ENCODE assay signal across 1 cellular context in genomic region chr16:30659507-30660423, GRCh38.
TF ChIP-seq lines count a peak whose summit lies in the region.

No MANE protein-coding gene starts in this region.

TF ChIP-seq in K562, 482 proteins besides CTCF, POLR2A, EP300 and RAD21 (continued from another document and continues in another):
- TF ChIP-seq, protein P1, sequence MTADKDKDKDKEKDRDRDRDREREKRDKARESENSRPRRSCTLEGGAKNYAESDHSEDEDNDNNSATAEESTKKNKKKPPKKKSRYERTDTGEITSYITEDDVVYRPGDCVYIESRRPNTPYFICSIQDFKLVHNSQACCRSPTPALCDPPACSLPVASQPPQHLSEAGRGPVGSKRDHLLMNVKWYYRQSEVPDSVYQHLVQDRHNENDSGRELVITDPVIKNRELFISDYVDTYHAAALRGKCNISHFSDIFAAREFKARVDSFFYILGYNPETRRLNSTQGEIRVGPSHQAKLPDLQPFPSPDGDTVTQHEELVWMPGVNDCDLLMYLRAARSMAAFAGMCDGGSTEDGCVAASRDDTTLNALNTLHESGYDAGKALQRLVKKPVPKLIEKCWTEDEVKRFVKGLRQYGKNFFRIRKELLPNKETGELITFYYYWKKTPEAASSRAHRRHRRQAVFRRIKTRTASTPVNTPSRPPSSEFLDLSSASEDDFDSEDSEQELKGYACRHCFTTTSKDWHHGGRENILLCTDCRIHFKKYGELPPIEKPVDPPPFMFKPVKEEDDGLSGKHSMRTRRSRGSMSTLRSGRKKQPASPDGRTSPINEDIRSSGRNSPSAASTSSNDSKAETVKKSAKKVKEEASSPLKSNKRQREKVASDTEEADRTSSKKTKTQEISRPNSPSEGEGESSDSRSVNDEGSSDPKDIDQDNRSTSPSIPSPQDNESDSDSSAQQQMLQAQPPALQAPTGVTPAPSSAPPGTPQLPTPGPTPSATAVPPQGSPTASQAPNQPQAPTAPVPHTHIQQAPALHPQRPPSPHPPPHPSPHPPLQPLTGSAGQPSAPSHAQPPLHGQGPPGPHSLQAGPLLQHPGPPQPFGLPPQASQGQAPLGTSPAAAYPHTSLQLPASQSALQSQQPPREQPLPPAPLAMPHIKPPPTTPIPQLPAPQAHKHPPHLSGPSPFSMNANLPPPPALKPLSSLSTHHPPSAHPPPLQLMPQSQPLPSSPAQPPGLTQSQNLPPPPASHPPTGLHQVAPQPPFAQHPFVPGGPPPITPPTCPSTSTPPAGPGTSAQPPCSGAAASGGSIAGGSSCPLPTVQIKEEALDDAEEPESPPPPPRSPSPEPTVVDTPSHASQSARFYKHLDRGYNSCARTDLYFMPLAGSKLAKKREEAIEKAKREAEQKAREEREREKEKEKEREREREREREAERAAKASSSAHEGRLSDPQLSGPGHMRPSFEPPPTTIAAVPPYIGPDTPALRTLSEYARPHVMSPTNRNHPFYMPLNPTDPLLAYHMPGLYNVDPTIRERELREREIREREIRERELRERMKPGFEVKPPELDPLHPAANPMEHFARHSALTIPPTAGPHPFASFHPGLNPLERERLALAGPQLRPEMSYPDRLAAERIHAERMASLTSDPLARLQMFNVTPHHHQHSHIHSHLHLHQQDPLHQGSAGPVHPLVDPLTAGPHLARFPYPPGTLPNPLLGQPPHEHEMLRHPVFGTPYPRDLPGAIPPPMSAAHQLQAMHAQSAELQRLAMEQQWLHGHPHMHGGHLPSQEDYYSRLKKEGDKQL (CRISPR knock-in tag; IDR thresholded peaks at IDR 0.05; ENCODE audit: borderline replicate concordance) = no peak
- TF ChIP-seq ZNF280A (IDR thresholded peaks at IDR 0.05; ENCODE audit: low read depth, partially characterized antibody) (no peak), PYGO2 (tag; IDR thresholded peaks at IDR 0.05) (no peak), SREBF2 (CRISPR knock-in tag; IDR thresholded peaks at IDR 0.05) (no peak), GABPB1 (CRISPR knock-in tag; IDR thresholded peaks at IDR 0.05) (no peak), CBX2 (IDR thresholded peaks at IDR 0.05; ENCODE audit: insufficient read depth, low read length, poor library complexity, severe bottlenecking) (no peak), ZNF586 (CRISPR knock-in tag; conservative IDR thresholded peaks at IDR 0.05) (no peak), L3MBTL2 (IDR thresholded peaks at IDR 0.05) (no peak), HDAC1 (IDR thresholded peaks at IDR 0.05) (0 out of 4 replicates have a peak, but pooled peaks of 1 of the 2 experiments have one; percentile 14), IRF2 (CRISPR knock-in tag; IDR thresholded peaks at IDR 0.05) (no peak), FOXM1 (IDR thresholded peaks at IDR 0.05; ENCODE audit: low read depth) (no peak), FOXM1 (CRISPR knock-in tag; IDR thresholded peaks at IDR 0.05; ENCODE audit: low read depth) (no peak), KDM4B (IDR thresholded peaks at IDR 0.05; ENCODE audit: borderline replicate concordance in 2 of 2, low read depth in 1 of 2) (no peak), NCOR1 (IDR thresholded peaks at IDR 0.05) (no peak), ZNF436 (CRISPR knock-in tag; IDR thresholded peaks at IDR 0.05) (no peak), ETS2 (tag; IDR thresholded peaks at IDR 0.05; ENCODE audit: borderline replicate concordance, poor library complexity, severe bottlenecking) (no peak), FIP1L1 (IDR thresholded peaks at IDR 0.05; ENCODE audit: low read depth, low read length, poor library complexity, severe bottlenecking) (peak; percentile 0), YBX1 (IDR thresholded peaks at IDR 0.05) (no peak), STAT5B (CRISPR knock-in tag; IDR thresholded peaks at IDR 0.05) (no peak), ATF1 (CRISPR knock-in tag; IDR thresholded peaks at IDR 0.05) (no peak), ATF1 (tag; IDR thresholded peaks at IDR 0.05) (no peak), ZNF57 (CRISPR knock-in tag; IDR thresholded peaks at IDR 0.05) (no peak), CREM (IDR thresholded peaks at IDR 0.05; ENCODE audit: low read depth) (no peak), ZNF217 (CRISPR knock-in tag; IDR thresholded peaks at IDR 0.05) (no peak), NONO (IDR thresholded peaks at IDR 0.05; ENCODE audit: low read depth in 2 of 2, low read length in 1 of 2) (peak in 1 of 2 experiments; percentile 5; a peak in 1 of 4 replicates), ZNF740 (CRISPR knock-in tag; IDR thresholded peaks at IDR 0.05) (no peak), ZNF740 (tag; IDR thresholded peaks at IDR 0.05) (peak in 1 of 2 experiments; percentile 29; a peak in 1 of 4 replicates), GTF3C2 (IDR thresholded peaks at IDR 0.05; ENCODE audit: borderline replicate concordance, extremely low read depth, insufficient read length) (no peak), NCOA6 (IDR thresholded peaks at IDR 0.05) (no peak), RFX5 (IDR thresholded peaks at IDR 0.05; ENCODE audit: low read depth, low read length) (no peak), CHAMP1 (IDR thresholded peaks at IDR 0.05) (no peak), HDGF (IDR thresholded peaks at IDR 0.05) (no peak), TCF7L2 (IDR thresholded peaks at IDR 0.05; ENCODE audit: low read depth, low read length) (no peak), ZNF143 (CRISPR knock-in tag; IDR thresholded peaks at IDR 0.05) (no peak), RFX7 (CRISPR knock-in tag; IDR thresholded peaks at IDR 0.05) (no peak), ZNF24 (IDR thresholded peaks at IDR 0.05) (0 out of 2 replicates have a peak, but pooled peaks have one; percentile 3), CBX1 (IDR thresholded peaks at IDR 0.05; ENCODE audit: low read depth) (no peak), MAFF (IDR thresholded peaks at IDR 0.05; ENCODE audit: low read length) (no peak), STAT5A (IDR thresholded peaks at IDR 0.05; ENCODE audit: borderline replicate concordance, low read length) (no peak), ADNP (tag; IDR thresholded peaks at IDR 0.05) (no peak), SIN3A (IDR thresholded peaks at IDR 0.05; ENCODE audit: borderline replicate concordance in 2 of 2, control insufficient read depth in 1 of 2, low read depth in 2 of 2, low read length in 2 of 2) (no peak; a peak in 1 of 4 replicates), SRSF9 (IDR thresholded peaks at IDR 0.05; ENCODE audit: borderline replicate concordance, low read depth, low read length) (no peak), E2F4 (CRISPR knock-in tag; IDR thresholded peaks at IDR 0.05; ENCODE audit: low read depth) (no peak), ZNF175 (CRISPR knock-in tag; IDR thresholded peaks at IDR 0.05; ENCODE audit: low read depth) (no peak), HDAC3 (IDR thresholded peaks at IDR 0.05; ENCODE audit: borderline replicate concordance, partially characterized antibody) (no peak)
- TF ChIP-seq, protein P2, sequence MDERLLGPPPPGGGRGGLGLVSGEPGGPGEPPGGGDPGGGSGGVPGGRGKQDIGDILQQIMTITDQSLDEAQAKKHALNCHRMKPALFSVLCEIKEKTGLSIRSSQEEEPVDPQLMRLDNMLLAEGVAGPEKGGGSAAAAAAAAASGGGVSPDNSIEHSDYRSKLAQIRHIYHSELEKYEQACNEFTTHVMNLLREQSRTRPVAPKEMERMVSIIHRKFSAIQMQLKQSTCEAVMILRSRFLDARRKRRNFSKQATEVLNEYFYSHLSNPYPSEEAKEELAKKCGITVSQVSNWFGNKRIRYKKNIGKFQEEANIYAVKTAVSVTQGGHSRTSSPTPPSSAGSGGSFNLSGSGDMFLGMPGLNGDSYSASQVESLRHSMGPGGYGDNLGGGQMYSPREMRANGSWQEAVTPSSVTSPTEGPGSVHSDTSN (CRISPR knock-in tag; IDR thresholded peaks at IDR 0.05; ENCODE audit: low read depth) = no peak
- TF ChIP-seq, protein P2 (tag; conservative IDR thresholded peaks at IDR 0.05; ENCODE audit: low read depth) = no peak
- TF ChIP-seq, protein P3, sequence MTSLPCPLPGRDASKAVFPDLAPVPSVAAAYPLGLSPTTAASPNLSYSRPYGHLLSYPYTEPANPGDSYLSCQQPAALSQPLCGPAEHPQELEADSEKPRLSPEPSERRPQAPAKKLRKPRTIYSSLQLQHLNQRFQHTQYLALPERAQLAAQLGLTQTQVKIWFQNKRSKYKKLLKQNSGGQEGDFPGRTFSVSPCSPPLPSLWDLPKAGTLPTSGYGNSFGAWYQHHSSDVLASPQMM (CRISPR knock-in tag; IDR thresholded peaks at IDR 0.05) = no peak
- TF ChIP-seq, protein P4, sequence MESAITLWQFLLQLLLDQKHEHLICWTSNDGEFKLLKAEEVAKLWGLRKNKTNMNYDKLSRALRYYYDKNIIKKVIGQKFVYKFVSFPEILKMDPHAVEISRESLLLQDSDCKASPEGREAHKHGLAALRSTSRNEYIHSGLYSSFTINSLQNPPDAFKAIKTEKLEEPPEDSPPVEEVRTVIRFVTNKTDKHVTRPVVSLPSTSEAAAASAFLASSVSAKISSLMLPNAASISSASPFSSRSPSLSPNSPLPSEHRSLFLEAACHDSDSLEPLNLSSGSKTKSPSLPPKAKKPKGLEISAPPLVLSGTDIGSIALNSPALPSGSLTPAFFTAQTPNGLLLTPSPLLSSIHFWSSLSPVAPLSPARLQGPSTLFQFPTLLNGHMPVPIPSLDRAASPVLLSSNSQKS (CRISPR knock-in tag; IDR thresholded peaks at IDR 0.05) = no peak
